ENCODE assay signal across 12 cellular contexts in genomic region chr4:1578301-1578781, GRCh38.
DNase-seq lines count a peak whose midpoint lies in the region; ATAC-seq, FAIRE-seq and TF ChIP-seq lines count a peak whose summit lies in the region.
"Had no signal": no experiment of that assay in that cellular context is flagged by ENCODE, and none has a peak within 500 bp of the region (broad histone marks: within the 10 kb centered on the region; RNA-seq: fewer than 3 reads in every experiment).

No MANE protein-coding gene starts in this region.

- H3K4ac ChIP-seq in mesenchymal stem cell (ENCODE audit: low read depth in 1 of 2, low read length in 2 of 2) = no peak overlapping the region

- no peaks in the 10 kb centered on the region for H3K4me1 Mint-ChIP-seq in astrocyte (ENCODE audit: low read depth, unreplicated experiment)

- peak overlapping the region in 1 of 2 experiments; percentile 64 for H2BK12ac ChIP-seq in mesenchymal stem cell (ENCODE audit: low read length in 2 of 2)

- H3K27me3 Mint-ChIP-seq in astrocyte (ENCODE audit: low read depth, unreplicated experiment) = peaks cover 13% of the 10 kb centered on the region

- H4K91ac ChIP-seq in mesenchymal stem cell (ENCODE audit: low read length) = peak overlapping the region; percentile 89

- H3K79me2 ChIP-seq in astrocyte (ENCODE audit: insufficient read depth, low read length) = no peaks in the 10 kb centered on the region

- WGBS in mesenchymal stem cell = 63% methylated on average over 23 of the region's 34 CpGs
- 8 to 9% methylated on average over 19 to 34 of the region's 34 CpGs for WGBS in aorta, 2 donors

- H3K14ac ChIP-seq in mesenchymal stem cell (ENCODE audit: low read length in 2 of 2) = no peak overlapping the region

- no peak for FAIRE-seq in astrocyte (lab: Jason Lieb, UNC)
- no peak for FAIRE-seq in H54 (lab: Jason Lieb, UNC)

- H2BK15ac ChIP-seq in mesenchymal stem cell (ENCODE audit: low read depth, poor library complexity, severe bottlenecking) = no peak overlapping the region

- H3K27ac Mint-ChIP-seq in astrocyte (ENCODE audit: unreplicated experiment) = no peak overlapping the region

- no peak overlapping the region for H2AFZ ChIP-seq in astrocyte (ENCODE audit: low read depth, low read length)
- no peak overlapping the region for H2AFZ ChIP-seq in mesenchymal stem cell (ENCODE audit: low read depth, low read length)

- intact Hi-C loops in left cardiac atrium (cut with DNase I) (no loop called here), left ventricle myocardium superior (cut with micrococcal nuclease) (no loop called here), aorta (cut with DNase I) (no loop called here)

- H4K20me1 ChIP-seq in astrocyte (ENCODE audit: insufficient read depth, low read length) = no peaks in the 10 kb centered on the region

- peak overlapping the region; percentile 71 to 78 for H3K18ac ChIP-seq in mesenchymal stem cell (ENCODE audit: low read depth in 1 of 2, low read length in 2 of 2)

- H3K27ac ChIP-seq in astrocyte (ENCODE audit: low read depth, low read length) (no peak overlapping the region), mesenchymal stem cell (ENCODE audit: low read length, poor library complexity, severe bottlenecking) (no peak overlapping the region), aorta (ENCODE audit: low read depth in 1 of 2, low read length in 2 of 2) (no peak overlapping the region)
- H3K27ac ChIP-seq: brain microvascular endothelial cell, HL-60 had no signal

- no peak for ATAC-seq in left cardiac atrium
- ATAC-seq in left ventricle myocardium superior = no peak
- no peak for ATAC-seq in aorta (ENCODE audit: low FRiP score)

- H3K4me1 ChIP-seq in astrocyte (ENCODE audit: insufficient read depth, low read length) (peaks cover 8% of the 10 kb centered on the region), mesenchymal stem cell (ENCODE audit: control insufficient read depth, insufficient read depth, low read depth, low read length) (peaks cover 20% of the 10 kb centered on the region), aorta (ENCODE audit: control insufficient read depth in 1 of 2, insufficient read depth in 2 of 2, low read length in 2 of 2) (no peaks in the 10 kb centered on the region)

- peak overlapping the region in 1 of 2 experiments; percentile 76 for H3K23ac ChIP-seq in mesenchymal stem cell (ENCODE audit: low read length in 2 of 2)

- H3K36me3 ChIP-seq in astrocyte (ENCODE audit: insufficient read depth, low read length) (no peaks in the 10 kb centered on the region), mesenchymal stem cell (ENCODE audit: control insufficient read depth in 1 of 2, insufficient read depth in 2 of 2, low read depth in 1 of 2, low read length in 2 of 2) (peaks cover 0 to 3% of the 10 kb centered on the region in 2 experiments), aorta (ENCODE audit: control insufficient read depth in 1 of 2, insufficient read depth in 2 of 2, low read length in 1 of 2) (no peaks in the 10 kb centered on the region)
- H3K36me3 ChIP-seq: brain microvascular endothelial cell had no signal

- no peak overlapping the region for H2BK120ac ChIP-seq in mesenchymal stem cell (ENCODE audit: low read depth, low read length)

- H3K9ac ChIP-seq in astrocyte (ENCODE audit: low read length) (no peak overlapping the region), mesenchymal stem cell (ENCODE audit: low read length) (peak overlapping the region; percentile 57)

- DNase-seq in left cardiac atrium (peak; percentile 31), left ventricle myocardium superior (no peak), astrocyte (ENCODE audit: low read depth) (no peak), mesenchymal stem cell (no peak), aorta (peak; percentile 56 to 77), putamen (ENCODE audit: low spot score) (no peak), H54 (ENCODE audit: insufficient read length, low spot score) (no peak), ureter (ENCODE audit: low spot score) (no peak)
- DNase-seq: brain microvascular endothelial cell, DMS153, NCI-H1694 treated with DMSO at 0.1 percent for 48 hours had no signal

- peak overlapping the region; percentile 40 for H3K4me3 Mint-ChIP-seq in astrocyte (ENCODE audit: unreplicated experiment)

- H3K4me3 ChIP-seq in astrocyte (ENCODE audit: insufficient read depth, low read depth, low read length) (no peak overlapping the region), mesenchymal stem cell (ENCODE audit: insufficient read depth in 1 of 2, low read depth in 1 of 2, low read length in 2 of 2) (peak overlapping the region; percentile 35 to 70), aorta (ENCODE audit: low read length in 2 of 2) (no peak overlapping the region)

- no peaks in the 10 kb centered on the region for H3K36me3 Mint-ChIP-seq in astrocyte (ENCODE audit: low read depth, unreplicated experiment)

- peaks cover 4% of the 10 kb centered on the region for H3K9me3 Mint-ChIP-seq in astrocyte (ENCODE audit: unreplicated experiment)

- H3K9me3 ChIP-seq in astrocyte (ENCODE audit: insufficient read depth, low read depth, low read length) (no peaks in the 10 kb centered on the region), mesenchymal stem cell (ENCODE audit: control insufficient read depth, low read length) (no peaks in the 10 kb centered on the region), aorta (ENCODE audit: control insufficient read depth, low read length) (no peaks in the 10 kb centered on the region)

- H2BK5ac ChIP-seq in mesenchymal stem cell (ENCODE audit: low read depth, low read length, poor library complexity, severe bottlenecking) = no peak overlapping the region

- peak overlapping the region; percentile 51 for H4K8ac ChIP-seq in mesenchymal stem cell (ENCODE audit: low read length)

- H3K27me3 ChIP-seq in astrocyte (ENCODE audit: insufficient read depth, low read length) = peaks cover 9% of the 10 kb centered on the region
- peaks cover 2 to 6% of the 10 kb centered on the region in 2 experiments for H3K27me3 ChIP-seq in mesenchymal stem cell (ENCODE audit: control insufficient read depth in 1 of 2, insufficient read depth in 1 of 2, low read length in 2 of 2)
- no peaks in the 10 kb centered on the region for H3K27me3 ChIP-seq in aorta (ENCODE audit: control insufficient read depth in 1 of 2, insufficient read depth in 2 of 2, low read length in 1 of 2)

- no peak overlapping the region for H2AK5ac ChIP-seq in mesenchymal stem cell (ENCODE audit: low read length, severe bottlenecking)

- TF ChIP-seq CTCF in astrocyte (IDR thresholded peaks at IDR 0.05; ENCODE audit: insufficient read depth, low read depth, low read length) = no peak

- TF ChIP-seq POLR2A in H54 (IDR thresholded peaks at IDR 0.05; ENCODE audit: low read depth, low read length) = no peak

- peaks cover 3% of the 10 kb centered on the region for H3K79me1 ChIP-seq in mesenchymal stem cell (replicated peaks; ENCODE audit: low read length, poor library complexity, severe bottlenecking)

- H3K4me2 ChIP-seq in astrocyte (ENCODE audit: low read length) (no peak overlapping the region), mesenchymal stem cell (ENCODE audit: low read length, poor library complexity, severe bottlenecking) (no peak overlapping the region)

Comparison
In these comparisons a context has a peak if more than half of its experiments do, and no peak if none do; other contexts are left out.
1. DNase-seq: peak in left cardiac atrium (single experiment) and aorta (2 of 2); none in left ventricle myocardium superior (single experiment), astrocyte (single experiment), mesenchymal stem cell (single experiment), putamen (single experiment), H54 (single experiment) and ureter (single experiment).
2. H3K4me3 ChIP-seq: peak in mesenchymal stem cell (2 of 2); none in astrocyte (single experiment) and aorta (0 of 2).